Comparison of ENCODE assay signal across 1 cellular context in genomic region chr3:187744169-187745151, GRCh38.
A peak's percentile ranks its signal among the peaks of the same experiment; 100 is the strongest.
TF ChIP-seq lines count a peak whose summit lies in the region.

No MANE protein-coding gene starts in this region.

TF ChIP-seq in HepG2, 621 proteins besides CTCF, POLR2A, EP300 and RAD21 (continued from another document):
- TF ChIP-seq, protein P1, sequence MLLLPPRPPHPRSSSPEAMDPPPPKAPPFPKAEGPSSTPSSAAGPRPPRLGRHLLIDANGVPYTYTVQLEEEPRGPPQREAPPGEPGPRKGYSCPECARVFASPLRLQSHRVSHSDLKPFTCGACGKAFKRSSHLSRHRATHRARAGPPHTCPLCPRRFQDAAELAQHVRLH (CRISPR knock-in tag; IDR thresholded peaks at IDR 0.05; ENCODE audit: borderline replicate concordance, low read depth) = no peak; the same call in 1 of the 2 replicates
- TF ChIP-seq ZNF558 (CRISPR knock-in tag; IDR thresholded peaks at IDR 0.05; ENCODE audit: borderline replicate concordance) = 0 out of 2 replicates have a peak, but pooled peaks have one; percentile 33
- no peak; the same call in 1 of the 2 replicates for TF ChIP-seq NR2F2 (IDR thresholded peaks at IDR 0.05; ENCODE audit: borderline replicate concordance, low read depth)
- no peak for TF ChIP-seq HNRNPLL (IDR thresholded peaks at IDR 0.05; ENCODE audit: low read depth, low read length, poor library complexity, severe bottlenecking)
